8 cellular contexts compared by ENCODE assay signal in the genomic region with DNA sequence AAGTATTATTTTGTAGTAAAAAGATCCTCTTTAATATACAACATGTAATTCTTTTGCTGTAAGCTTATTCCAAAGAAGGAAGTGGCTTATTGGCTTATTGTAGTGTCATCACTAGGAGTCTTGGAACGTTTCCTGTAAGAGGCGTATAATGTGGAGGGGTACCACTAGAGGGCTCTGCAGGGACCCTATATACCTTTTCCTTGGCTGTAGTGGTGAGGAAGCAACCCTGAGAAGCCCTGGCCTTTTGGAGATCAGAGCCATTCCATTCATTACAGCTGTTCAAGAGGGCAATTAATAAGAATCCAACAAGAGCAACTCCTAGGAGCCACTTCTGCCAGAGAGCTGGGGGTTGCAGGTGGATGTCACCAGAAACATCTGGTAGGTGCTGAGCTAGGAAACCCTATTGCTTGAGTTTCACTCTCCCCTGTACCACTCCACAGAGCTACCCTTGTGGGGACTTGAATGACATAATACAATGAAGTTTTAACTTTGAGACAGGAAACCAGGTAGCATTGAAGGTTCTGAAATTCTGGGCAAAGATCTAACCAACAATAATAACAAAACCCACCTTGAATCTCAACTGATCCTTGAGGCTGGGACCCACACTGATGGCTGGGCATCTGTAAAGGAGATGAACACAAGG.
DNase-seq lines count a peak whose midpoint lies in the region; ATAC-seq, FAIRE-seq and TF ChIP-seq lines count a peak whose summit lies in the region.

No MANE protein-coding gene starts in this region.

- CTCF ChIA-PET in IMR-90 (lab: Yijun Ruan, JAX) = interaction anchor here (1.0 to 1.4 kb wide), 2 partner anchors 20 to 30 kb away, joined by 3 to 5 read pairs; no protein-coding TSS in a partner anchor

- no peak overlapping the region for H3K4ac ChIP-seq in IMR-90 (ENCODE audit: low read depth, low read length)

- in situ Hi-C loops in IMR-90 (cut with MboI; ENCODE audit: low sequenced_read_pairs) = no loop called here

- no peaks in the 10 kb centered on the region for H3K4me1 Mint-ChIP-seq in central memory CD8-positive, alpha-beta T cell

- peaks cover 57% of the 10 kb centered on the region for H3K27me3 Mint-ChIP-seq in central memory CD8-positive, alpha-beta T cell

- dilution Hi-C loops in IMR-90 (cut with HindIII; ENCODE audit: low sequenced_read_pairs, unreplicated experiment) = no loop called here

- TF ChIP-seq CTCF in IMR-90 (conservative IDR thresholded peaks at IDR 0.05; ENCODE audit: low read depth, low read length) = peak; percentile 29; the same call in 1 of the 2 replicates

- no peak overlapping the region for H2BK20ac ChIP-seq in IMR-90 (ENCODE audit: low read depth, low read length)

- no peak overlapping the region for H3K27ac Mint-ChIP-seq in central memory CD8-positive, alpha-beta T cell (ENCODE audit: low read depth)

- no peak overlapping the region for H2BK5ac ChIP-seq in IMR-90 (ENCODE audit: low read depth, low read length, poor library complexity, severe bottlenecking)

- no CpG with 5 or more reads among the region's 2 CpGs for WGBS in IMR-90 (ENCODE audit: extremely low coverage in 2 of 2, insufficient read length in 1 of 2), 2 experiments

- BruUV-seq in IMR-90 (replicated peaks; lab: Mats Ljungman, UMichigan) = no TSS peak

- H3K27me3 ChIP-seq in IMR-90 (ENCODE audit: control insufficient read depth, insufficient read depth, low read length) = peaks cover 8% of the 10 kb centered on the region

- peak overlapping the region; percentile 32 for H3K4me3 Mint-ChIP-seq in central memory CD8-positive, alpha-beta T cell

- no peaks in the 10 kb centered on the region for H3K79me1 ChIP-seq in IMR-90 (ENCODE audit: low read depth in 1 of 2, low read length in 2 of 2)

- no peak overlapping the region for H2AK5ac ChIP-seq in IMR-90 (ENCODE audit: low read depth, low read length)

- H2AK9ac ChIP-seq in IMR-90 (replicated peaks; ENCODE audit: low read depth, low read length, poor library complexity) = no peak overlapping the region

- TF ChIP-seq RAD21 in IMR-90 (IDR thresholded peaks at IDR 0.05; ENCODE audit: low read length) = no peak

- H4K91ac ChIP-seq in IMR-90 (ENCODE audit: insufficient read depth, low read depth, low read length) = no peak overlapping the region

- H3K9me3 Mint-ChIP-seq in central memory CD8-positive, alpha-beta T cell = no peaks in the 10 kb centered on the region

- H3K9me1 ChIP-seq in IMR-90 (ENCODE audit: insufficient read depth, low read length) = no peaks in the 10 kb centered on the region

- H3K9me3 ChIP-seq in IMR-90 (ENCODE audit: control insufficient read depth, insufficient read depth, low read length) = no peaks in the 10 kb centered on the region

- H3K27ac ChIP-seq in IMR-90 (ENCODE audit: insufficient read depth, low read length) = no peak overlapping the region

- TF ChIP-seq POLR2A in IMR-90 (IDR thresholded peaks at IDR 0.05; ENCODE audit: low read depth, low read length) = no peak

- H3K18ac ChIP-seq in IMR-90 (ENCODE audit: low read depth, low read length) = no peak overlapping the region

- H3K9ac ChIP-seq in IMR-90 (ENCODE audit: low read depth, low read length) = no peak overlapping the region

- no peak overlapping the region for H3K4me3 ChIP-seq in IMR-90 (ENCODE audit: insufficient read depth, low read depth, low read length)

- peak; percentile 17 for DNase-seq in DMS153 treated with DMSO at 0.1 percent for 48 hours (lab: John Stamatoyannopoulos, UW; ENCODE audit: unreplicated experiment)
- DNase-seq in IMR-90 = peak; percentile 26
- peak; percentile 25 for DNase-seq in RCC 7860 (ENCODE audit: low spot score)
- DNase-seq in central memory CD8-positive, alpha-beta T cell (ENCODE audit: low spot score in 2 of 2) = no peak
- peak; percentile 55 for DNase-seq in midbrain (lab: John Stamatoyannopoulos, UW)
- no peak for DNase-seq in mesenteric fat pad (ENCODE audit: low spot score)
- no peak for DNase-seq in NCI-H774 (lab: John Stamatoyannopoulos, UW)

- no peak overlapping the region for H2AFZ ChIP-seq in IMR-90 (replicated peaks; ENCODE audit: low read length, poor library complexity)

- H3K4me2 ChIP-seq in IMR-90 (ENCODE audit: low read depth, low read length) = no peak overlapping the region

- no peaks in the 10 kb centered on the region for H3K36me3 ChIP-seq in IMR-90 (ENCODE audit: control insufficient read depth, insufficient read depth, low read length)

- H3K56ac ChIP-seq in IMR-90 (ENCODE audit: extremely low read depth, insufficient read depth, low read length) = no peak overlapping the region

- ATAC-seq in GM19463 (IDR thresholded peaks at IDR 0.05; ENCODE audit: unreplicated experiment) (peak; percentile 42), IMR-90 (ENCODE audit: low read depth) (no peak)
- peak; percentile 55 for ATAC-seq in central memory CD8-positive, alpha-beta T cell (replicated peaks; ENCODE audit: extremely low read depth, poor library complexity, severe bottlenecking)

- no peak overlapping the region for H2BK15ac ChIP-seq in IMR-90 (ENCODE audit: low read depth, low read length)

- no peak overlapping the region for H2BK120ac ChIP-seq in IMR-90 (ENCODE audit: low read depth, low read length)

- intact Hi-C loops in IMR-90 (cut with micrococcal nuclease) = loop anchor here (5.0 kb wide), 1 partner anchor 159 kb away; a partner anchor contains a TSS

- no peak overlapping the region for H4K5ac ChIP-seq in IMR-90 (ENCODE audit: low read depth, low read length)

- H3K4me1 ChIP-seq in IMR-90 (ENCODE audit: control insufficient read depth, insufficient read depth, low read length) = no peaks in the 10 kb centered on the region

- no peak overlapping the region for H3K14ac ChIP-seq in IMR-90 (replicated peaks; ENCODE audit: low read depth, low read length)

- POLR2A ChIA-PET in IMR-90 (lab: Charles Lee; ENCODE audit: unreplicated experiment) = no interaction called here

- H4K20me1 ChIP-seq in IMR-90 (ENCODE audit: insufficient read depth, low read length) = no peaks in the 10 kb centered on the region

- no peak for FAIRE-seq in RCC 7860 (lab: Jason Lieb, UNC)

- H3K36me3 Mint-ChIP-seq in central memory CD8-positive, alpha-beta T cell (ENCODE audit: insufficient read depth) = no peaks in the 10 kb centered on the region

- no peak overlapping the region for H4K8ac ChIP-seq in IMR-90 (ENCODE audit: low read depth in 2 of 2, low read length in 2 of 2)

- no peak overlapping the region for H3K23ac ChIP-seq in IMR-90 (ENCODE audit: low read depth, low read length)

TF ChIP-seq in IMR-90, 13 proteins besides CTCF, POLR2A, EP300 and RAD21:
- TF ChIP-seq BHLHE40 (IDR thresholded peaks at IDR 0.05; ENCODE audit: low read depth, low read length) (no peak), CEBPB (IDR thresholded peaks at IDR 0.05; ENCODE audit: low read depth, low read length) (no peak), CHD1 (IDR thresholded peaks at IDR 0.05; ENCODE audit: low read depth, low read length) (no peak), MAFK (IDR thresholded peaks at IDR 0.05; ENCODE audit: low read depth, low read length) (no peak), FOS (IDR thresholded peaks at IDR 0.05; ENCODE audit: low read depth, low read length) (no peak)

Comparison
In these comparisons a context has a peak if more than half of its experiments do, and no peak if none do; other contexts are left out.
1. DNase-seq: peak in DMS153 treated with DMSO at 0.1 percent for 48 hours (single experiment), IMR-90 (single experiment), RCC 7860 (single experiment) and midbrain (single experiment); none in central memory CD8-positive, alpha-beta T cell (0 of 2), mesenteric fat pad (single experiment) and NCI-H774 (single experiment).